Comparison of ENCODE assay signal across 17 cellular contexts in genomic region chr1:21156019-21156418, GRCh38.
"Had no signal": no experiment of that assay in that cellular context is flagged by ENCODE, and none has a peak within 500 bp of the region (broad histone marks: within the 10 kb centered on the region; RNA-seq: fewer than 3 reads in every experiment).

No MANE protein-coding gene starts in this region.

- H3K4me3 Mint-ChIP-seq: activated CD4-positive, alpha-beta T cell treated with anti-CD3 and anti-CD28 coated beads, Interleukin-2, amount 10 ng/mL, durations not matched to agents 7 days and 5 days; activated CD8-positive, alpha-beta T cell treated with anti-CD3 and anti-CD28 coated beads, Interleukin-2, amount 10 ng/mL, durations not matched to agents 7 days and 5 days; activated naive CD4-positive, alpha-beta T cell treated with anti-CD3 and anti-CD28 coated beads for 36 hours; activated T-cell treated with anti-CD3 and anti-CD28 coated beads, Interleukin-2, amount 50 U/mL, for 24 hours; stimulated activated effector memory CD8-positive, alpha-beta T cell treated with anti-CD3 and anti-CD28 coated beads, Interleukin-12 subunit alpha, Interleukin-12 subunit beta, amount 100 ng/mL, for 72 hours had no signal

- H3K27ac Mint-ChIP-seq: activated CD4-positive, alpha-beta T cell treated with anti-CD3 and anti-CD28 coated beads, Interleukin-2, amount 10 ng/mL, durations not matched to agents 7 days and 5 days; activated CD8-positive, alpha-beta T cell treated with anti-CD3 and anti-CD28 coated beads, Interleukin-2, amount 10 ng/mL, durations not matched to agents 7 days and 5 days; activated naive CD4-positive, alpha-beta T cell treated with anti-CD3 and anti-CD28 coated beads for 36 hours; activated T-cell treated with anti-CD3 and anti-CD28 coated beads, Interleukin-2, amount 50 U/mL, for 24 hours; stimulated activated effector memory CD8-positive, alpha-beta T cell treated with anti-CD3 and anti-CD28 coated beads, Interleukin-12 subunit alpha, Interleukin-12 subunit beta, amount 100 ng/mL, for 72 hours had no signal

- H3K4me3 ChIP-seq: coronary artery, gastroesophageal sphincter, heart left ventricle, left lung, pancreas, smooth muscle cell, thyroid gland had no signal

- H3K27me3 Mint-ChIP-seq: activated CD4-positive, alpha-beta T cell treated with anti-CD3 and anti-CD28 coated beads, Interleukin-2, amount 10 ng/mL, durations not matched to agents 7 days and 5 days; activated T-cell treated with anti-CD3 and anti-CD28 coated beads, Interleukin-2, amount 50 U/mL, for 24 hours had no signal

- H3K9me3 Mint-ChIP-seq: activated CD4-positive, alpha-beta T cell treated with anti-CD3 and anti-CD28 coated beads, Interleukin-2, amount 10 ng/mL, durations not matched to agents 7 days and 5 days; activated naive CD4-positive, alpha-beta T cell treated with anti-CD3 and anti-CD28 coated beads for 36 hours; activated T-cell treated with anti-CD3 and anti-CD28 coated beads, Interleukin-2, amount 50 U/mL, for 24 hours; stimulated activated effector memory CD8-positive, alpha-beta T cell treated with anti-CD3 and anti-CD28 coated beads, Interleukin-12 subunit alpha, Interleukin-12 subunit beta, amount 100 ng/mL, for 72 hours had no signal

- DNase-seq: activated CD4-positive, alpha-beta T cell treated with anti-CD3 and anti-CD28 coated beads, Interleukin-2, amount 10 ng/mL, durations not matched to agents 7 days and 5 days; activated CD8-positive, alpha-beta T cell treated with anti-CD3 and anti-CD28 coated beads, Interleukin-2, amount 10 ng/mL, durations not matched to agents 7 days and 5 days; activated naive CD4-positive, alpha-beta T cell treated with anti-CD3 and anti-CD28 coated beads for 36 hours; activated T-cell treated with anti-CD3 and anti-CD28 coated beads, Interleukin-2, amount 50 U/mL, for 24 hours; brain microvascular endothelial cell; central memory CD4-positive, alpha-beta T cell; heart left ventricle; left lung; mammary epithelial cell; pancreas; stimulated activated CD4-positive, alpha-beta T cell treated with anti-CD3 and anti-CD28 coated beads, Interleukin-4, amount 100 ng/mL, for 1 hour; T-helper 9 cell; thyroid gland had no signal
